26 cellular contexts compared by ENCODE assay signal in the genomic region with DNA sequence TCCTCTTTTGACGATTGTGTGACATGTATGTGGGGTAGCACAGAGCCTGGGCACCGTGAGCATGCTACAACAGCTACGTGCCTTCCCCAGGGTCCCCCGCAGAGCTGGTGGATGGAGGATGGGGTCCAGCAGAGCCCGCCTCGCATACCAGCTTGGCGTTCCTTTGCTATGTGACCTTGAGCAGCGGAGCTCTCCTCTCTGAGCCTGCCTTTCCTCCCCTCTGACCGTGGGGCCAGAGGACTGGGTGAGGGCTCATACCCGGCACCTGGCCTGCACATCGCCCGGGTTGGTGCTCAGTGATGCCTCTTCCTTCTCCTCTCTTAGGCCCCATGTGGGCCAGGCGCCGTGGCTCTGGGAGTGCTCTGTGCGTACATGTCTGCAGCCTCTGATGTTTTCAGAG.
DNase-seq lines count a peak whose midpoint lies in the region; ATAC-seq and TF ChIP-seq lines count a peak whose summit lies in the region.
"Had no signal": no experiment of that assay in that cellular context is flagged by ENCODE, and none has a peak within 500 bp of the region (broad histone marks: within the 10 kb centered on the region; RNA-seq: fewer than 3 reads in every experiment).

No MANE protein-coding gene starts in this region.

- no peaks in the 10 kb centered on the region for H3K36me3 Mint-ChIP-seq in mesothelial cell of epicardium
- H3K36me3 Mint-ChIP-seq: WTC11 had no signal

- TF ChIP-seq CTCF in VCaP (conservative IDR thresholded peaks at IDR 0.05) (no peak), mesothelial cell of epicardium (IDR thresholded peaks at IDR 0.05; ENCODE audit: unreplicated experiment) (no peak), ascending aorta (IDR thresholded peaks at IDR 0.05) (no peak)

- peak overlapping the region; percentile 82 to 87 for H3K4me3 Mint-ChIP-seq in stimulated activated naive CD8-positive, alpha-beta T cell treated with anti-CD3 and anti-CD28 coated beads, Interleukin-15, amount 100 ng/mL, for 72 hours
- H3K4me3 Mint-ChIP-seq in mesothelial cell of epicardium = no peak overlapping the region
- H3K4me3 Mint-ChIP-seq: WTC11 had no signal

- H3K4me3 ChIP-seq in ascending aorta = no peak overlapping the region
- H3K4me3 ChIP-seq: adrenal gland, body of pancreas, dorsolateral prefrontal cortex, Peyer's patch, SJSA1 had no signal

- no peaks in the 10 kb centered on the region for H3K9me3 ChIP-seq in ascending aorta
- H3K9me3 ChIP-seq: adrenal gland, body of pancreas, Peyer's patch, SJSA1 had no signal

- peak overlapping the region in 1 of 2 donors; percentile 43 for H3K27ac Mint-ChIP-seq in stimulated activated naive CD8-positive, alpha-beta T cell treated with anti-CD3 and anti-CD28 coated beads, Interleukin-15, amount 100 ng/mL, for 72 hours
- peak overlapping the region; percentile 64 for H3K27ac Mint-ChIP-seq in mesothelial cell of epicardium

- H3K4me1 Mint-ChIP-seq in stimulated activated naive CD8-positive, alpha-beta T cell treated with anti-CD3 and anti-CD28 coated beads, Interleukin-15, amount 100 ng/mL, for 72 hours = peaks cover 8% of the 10 kb centered on the region
- H3K4me1 Mint-ChIP-seq in mesothelial cell of epicardium = peaks cover 12% of the 10 kb centered on the region
- H3K4me1 Mint-ChIP-seq: WTC11 had no signal

- peaks cover 0 to 3% of the 10 kb centered on the region in 2 donors for H3K36me3 ChIP-seq in ascending aorta
- H3K36me3 ChIP-seq: adrenal gland, Peyer's patch, SJSA1 had no signal

- H3K9me3 Mint-ChIP-seq in stimulated activated naive CD8-positive, alpha-beta T cell treated with anti-CD3 and anti-CD28 coated beads, Interleukin-15, amount 100 ng/mL, for 72 hours = no peaks in the 10 kb centered on the region
- H3K9me3 Mint-ChIP-seq in mesothelial cell of epicardium = no peaks in the 10 kb centered on the region
- H3K9me3 Mint-ChIP-seq: activated T-cell treated with anti-CD3 and anti-CD28 coated beads, Interleukin-2, amount 50 U/mL, for 72 hours; WTC11 had no signal

- H3K27me3 ChIP-seq in ascending aorta = no peaks in the 10 kb centered on the region
- H3K27me3 ChIP-seq: adrenal gland, body of pancreas, dorsolateral prefrontal cortex, Peyer's patch, SJSA1 had no signal

- no peak for ATAC-seq in stimulated activated naive CD8-positive, alpha-beta T cell treated with anti-CD3 and anti-CD28 coated beads, Interleukin-15, amount 100 ng/mL, for 72 hours
- no peak for ATAC-seq in stimulated activated naive CD8-positive, alpha-beta T cell treated with anti-CD3 and anti-CD28 coated beads, Interleukin-15, Interleukin-2, amounts not matched to agents 100 U/mL and 50 U/mL, for 24 hours
- ATAC-seq: left colon, WTC11 had no signal

- intact Hi-C loops in ascending aorta (cut with DNase I) = no loop called here

- no peaks in the 10 kb centered on the region for H3K4me1 ChIP-seq in ascending aorta
- H3K4me1 ChIP-seq: adrenal gland, body of pancreas, Peyer's patch, SJSA1 had no signal

- peak overlapping the region; percentile 77 for H3K27ac ChIP-seq in VCaP
- no peak overlapping the region for H3K27ac ChIP-seq in ascending aorta
- H3K27ac ChIP-seq: adrenal gland, body of pancreas, dorsolateral prefrontal cortex, Peyer's patch, SJSA1 had no signal

- no peaks in the 10 kb centered on the region for H3K27me3 Mint-ChIP-seq in stimulated activated naive CD8-positive, alpha-beta T cell treated with anti-CD3 and anti-CD28 coated beads, Interleukin-15, amount 100 ng/mL, for 72 hours
- no peaks in the 10 kb centered on the region for H3K27me3 Mint-ChIP-seq in mesothelial cell of epicardium (ENCODE audit: low read depth)

- DNase-seq in stimulated activated naive CD8-positive, alpha-beta T cell treated with anti-CD3 and anti-CD28 coated beads, Interleukin-15, amount 100 ng/mL, for 72 hours = no peak
- no peak for DNase-seq in stimulated activated naive CD8-positive, alpha-beta T cell treated with anti-CD3 and anti-CD28 coated beads, Interleukin-15, Interleukin-2, amounts not matched to agents 100 U/mL and 50 U/mL, for 24 hours
- DNase-seq in mesothelial cell of epicardium (ENCODE audit: low spot score in 2 of 2, unreplicated experiment in 2 of 2) = no peak
- DNase-seq in NCI-H69 (lab: John Stamatoyannopoulos, UW) = no peak
- no peak for DNase-seq in activated CD4-positive, alpha-beta T cell treated with anti-CD3 and anti-CD28 coated beads for 1 hour
- no peak for DNase-seq in NOMO-1 treated with DMSO at 0.1 percent for 48 hours (lab: John Stamatoyannopoulos, UW; ENCODE audit: unreplicated experiment)
- no peak for DNase-seq in ascending aorta (ENCODE audit: low spot score in 2 of 2)
- DNase-seq: adrenal gland; C1 segment of cervical spinal cord; COR-L47; DMS79; GDM1; HCEC 1CT; Kasumi-1; left colon; NCI-H1436; NCI-H2081 treated with DMSO at 0.1 percent for 48 hours; Peyer's patch; stimulated activated CD4-positive, alpha-beta T cell treated with anti-CD3 and anti-CD28 coated beads, Interleukin-4, amount 100 ng/mL, for 1 hour; trophoblast cell had no signal
